2 cellular contexts compared by ENCODE assay signal in genomic region chr1:247147781-247148180, GRCh38.
TF ChIP-seq lines count a peak whose summit lies in the region.

No MANE protein-coding gene starts in this region.

TF ChIP-seq in liver, 16 proteins besides CTCF, POLR2A, EP300 and RAD21 (continued from another document):
- TF ChIP-seq REST (IDR thresholded peaks at IDR 0.05) (no peak), MAX (IDR thresholded peaks at IDR 0.05) (no peak), GABPA (IDR thresholded peaks at IDR 0.05 in 1 of 2, conservative IDR thresholded peaks at IDR 0.05 in 1 of 2) (no peak), NR2F2 (IDR thresholded peaks at IDR 0.05) (no peak), YY1 (IDR thresholded peaks at IDR 0.05) (no peak), JUND (IDR thresholded peaks at IDR 0.05) (no peak), HNF4A (conservative IDR thresholded peaks at IDR 0.05) (no peak), EGR1 (IDR thresholded peaks at IDR 0.05; ENCODE audit: low read depth in 2 of 2) (no peak), RXRA (IDR thresholded peaks at IDR 0.05) (no peak), TAF1 (conservative IDR thresholded peaks at IDR 0.05) (no peak), SP1 (IDR thresholded peaks at IDR 0.05) (no peak), ZBTB33 (IDR thresholded peaks at IDR 0.05) (no peak)

TF ChIP-seq in GM12878, 131 proteins besides CTCF, POLR2A, EP300 and RAD21 (continued from another document):
- TF ChIP-seq ZNF687 (IDR thresholded peaks at IDR 0.05) (no peak), CREB1 (IDR thresholded peaks at IDR 0.05; ENCODE audit: low read depth) (no peak), MEF2B (IDR thresholded peaks at IDR 0.05; ENCODE audit: partially characterized antibody, poor library complexity, severe bottlenecking) (no peak), KLF5 (IDR thresholded peaks at IDR 0.05; ENCODE audit: partially characterized antibody) (no peak), MAX (IDR thresholded peaks at IDR 0.05; ENCODE audit: low read depth, low read length) (no peak), SMARCA5 (IDR thresholded peaks at IDR 0.05) (no peak), SIN3A (IDR thresholded peaks at IDR 0.05; ENCODE audit: low read depth, low read length) (no peak), SIX5 (IDR thresholded peaks at IDR 0.05; ENCODE audit: low read depth, low read length, severe bottlenecking) (no peak), WRNIP1 (IDR thresholded peaks at IDR 0.05; ENCODE audit: borderline replicate concordance, low read depth, low read length) (no peak), ZNF24 (IDR thresholded peaks at IDR 0.05) (no peak), LARP7 (IDR thresholded peaks at IDR 0.05) (no peak), IRF5 (IDR thresholded peaks at IDR 0.05; ENCODE audit: borderline replicate concordance) (no peak), RB1 (IDR thresholded peaks at IDR 0.05; ENCODE audit: borderline replicate concordance) (no peak), SP1 (IDR thresholded peaks at IDR 0.05; ENCODE audit: low read depth, low read length) (no peak), ZNF622 (IDR thresholded peaks at IDR 0.05) (no peak), PRDM15 (CRISPR knock-in tag; IDR thresholded peaks at IDR 0.05) (no peak), ELK1 (IDR thresholded peaks at IDR 0.05; ENCODE audit: low read depth, low read length) (no peak)
